Comparison of ENCODE assay signal across 18 cellular contexts in genomic region chr4:8860892-8861575, GRCh38. TPM values are rescaled to one million over a fixed set of nuclear protein-coding genes. Genes with fewer than 3 reads are reported as not detected.
DNase-seq lines count a peak whose midpoint lies in the region; ATAC-seq and TF ChIP-seq lines count a peak whose summit lies in the region.
"Had no signal": no experiment of that assay in that cellular context is flagged by ENCODE, and none has a peak within 500 bp of the region (broad histone marks: within the 10 kb centered on the region; RNA-seq: fewer than 3 reads in every experiment).

No MANE protein-coding gene starts in this region.

- WGBS in HUES64, result under 1% methylated on average over 73 of the region's 82 CpGs

- POLR2A ChIA-PET in activated CD8-positive, alpha-beta T cell treated with anti-CD3 and anti-CD28 coated beads, Interleukin-2, amount 10 ng/mL, durations not matched to agents 7 days and 5 days (lab: Charles Lee), result no interaction called here
- POLR2A ChIA-PET in activated CD8-positive, alpha-beta T cell treated with anti-CD3 and anti-CD28 coated beads for 36 hours (lab: Charles Lee), result no interaction called here
- POLR2A ChIA-PET in GM10248 (lab: Yijun Ruan, JAX), result no interaction called here

- peaks cover 100% of the 10 kb centered on the region for H3K27me3 ChIP-seq in HUES64 (ENCODE audit: insufficient read depth, low read length)
- H3K27me3 ChIP-seq in iPS-18a (ENCODE audit: control insufficient read depth, insufficient read depth, low read length), result peaks cover 100% of the 10 kb centered on the region
- H3K27me3 ChIP-seq: MG63 had no signal

- CTCF ChIA-PET in activated CD8-positive, alpha-beta T cell treated with anti-CD3 and anti-CD28 coated beads, Interleukin-2, amount 10 ng/mL, durations not matched to agents 7 days and 5 days (lab: Charles Lee), result no interaction called here
- CTCF ChIA-PET in activated CD8-positive, alpha-beta T cell treated with anti-CD3 and anti-CD28 coated beads for 36 hours (lab: Charles Lee), result no interaction called here
- CTCF ChIA-PET in GM10248 (lab: Yijun Ruan, JAX), result no interaction called here

- H3K4me3 ChIP-seq in HUES64 (ENCODE audit: low read length) (peak overlapping the region; percentile 43), iPS-18a (ENCODE audit: low read length) (peak overlapping the region; percentile 39)
- H3K4me3 ChIP-seq: colonic mucosa, MG63 had no signal

- H3K4me1 Mint-ChIP-seq in activated CD8-positive, alpha-beta T cell treated with anti-CD3 and anti-CD28 coated beads, Interleukin-2, amount 10 ng/mL, durations not matched to agents 7 days and 5 days (ENCODE audit: low read depth), result peaks cover 8% of the 10 kb centered on the region
- peaks cover 5% of the 10 kb centered on the region for H3K4me1 Mint-ChIP-seq in activated CD8-positive, alpha-beta T cell treated with anti-CD3 and anti-CD28 coated beads for 36 hours (ENCODE audit: low read depth)

- H3K9ac ChIP-seq in HUES64 (ENCODE audit: low read depth, low read length) (no peak overlapping the region), iPS-18a (ENCODE audit: low read length) (no peak overlapping the region)

- H3K36me3 Mint-ChIP-seq in activated CD8-positive, alpha-beta T cell treated with anti-CD3 and anti-CD28 coated beads, Interleukin-2, amount 10 ng/mL, durations not matched to agents 7 days and 5 days (ENCODE audit: low read depth), result peaks cover 10% of the 10 kb centered on the region
- H3K36me3 Mint-ChIP-seq in activated CD8-positive, alpha-beta T cell treated with anti-CD3 and anti-CD28 coated beads for 36 hours (ENCODE audit: low read depth), result no peaks in the 10 kb centered on the region

- no peaks in the 10 kb centered on the region for H3K36me3 ChIP-seq in HUES64 (ENCODE audit: insufficient read depth, low read length)
- no peaks in the 10 kb centered on the region for H3K36me3 ChIP-seq in iPS-18a (ENCODE audit: control insufficient read depth, low read depth, low read length)
- H3K36me3 ChIP-seq: colonic mucosa, MG63 had no signal

- no peaks in the 10 kb centered on the region for H3K4me1 ChIP-seq in HUES64 (ENCODE audit: insufficient read depth, low read length)
- peaks cover under 1% of the 10 kb centered on the region for H3K4me1 ChIP-seq in iPS-18a (ENCODE audit: control insufficient read depth, low read depth, low read length)
- H3K4me1 ChIP-seq: colonic mucosa had no signal

- peaks cover 69% of the 10 kb centered on the region for H3K27me3 Mint-ChIP-seq in activated CD8-positive, alpha-beta T cell treated with anti-CD3 and anti-CD28 coated beads, Interleukin-2, amount 10 ng/mL, durations not matched to agents 7 days and 5 days (ENCODE audit: low read depth)
- H3K27me3 Mint-ChIP-seq in activated CD8-positive, alpha-beta T cell treated with anti-CD3 and anti-CD28 coated beads for 36 hours, result peaks cover 69% of the 10 kb centered on the region

- DNase-seq in activated CD8-positive, alpha-beta T cell treated with anti-CD3 and anti-CD28 coated beads, Interleukin-2, amount 10 ng/mL, durations not matched to agents 7 days and 5 days, result no peak
- DNase-seq in activated CD8-positive, alpha-beta T cell treated with anti-CD3 and anti-CD28 coated beads for 36 hours, result no peak
- DNase-seq in retina (peak; percentile 86), GM10248 (ENCODE audit: extremely low spot score) (no peak), SK-N-DZ (ENCODE audit: low spot score) (no peak), NCI-H82 (lab: John Stamatoyannopoulos, UW) (no peak)
- DNase-seq: Calu3; colonic mucosa; HFFc6; MG63; NCI-H2081; stimulated activated CD4-positive, alpha-beta T cell treated with anti-CD3 and anti-CD28 coated beads, Interleukin-4, amount 100 ng/mL, for 4 hours; T1000 had no signal

- H3K27ac ChIP-seq in HUES64 (ENCODE audit: low read depth, low read length) (no peak overlapping the region), iPS-18a (ENCODE audit: low read length) (no peak overlapping the region)
- H3K27ac ChIP-seq: colonic mucosa had no signal

- H3K27ac Mint-ChIP-seq in activated CD8-positive, alpha-beta T cell treated with anti-CD3 and anti-CD28 coated beads, Interleukin-2, amount 10 ng/mL, durations not matched to agents 7 days and 5 days, result peak overlapping the region; percentile 70
- no peak overlapping the region for H3K27ac Mint-ChIP-seq in activated CD8-positive, alpha-beta T cell treated with anti-CD3 and anti-CD28 coated beads for 36 hours
- H3K27ac Mint-ChIP-seq: HFFc6; stimulated activated effector memory CD8-positive, alpha-beta T cell treated with anti-CD3 and anti-CD28 coated beads, Interleukin-12 subunit alpha, Interleukin-12 subunit beta, amount 100 ng/mL, for 72 hours had no signal

- H3K9me3 ChIP-seq in HUES64 (ENCODE audit: insufficient read depth, low read depth, low read length) (no peaks in the 10 kb centered on the region), iPS-18a (ENCODE audit: control insufficient read depth, low read depth, low read length) (no peaks in the 10 kb centered on the region)
- H3K9me3 ChIP-seq: colonic mucosa, MG63 had no signal

- peak overlapping the region; percentile 18 for H3K4me3 Mint-ChIP-seq in activated CD8-positive, alpha-beta T cell treated with anti-CD3 and anti-CD28 coated beads, Interleukin-2, amount 10 ng/mL, durations not matched to agents 7 days and 5 days
- H3K4me3 Mint-ChIP-seq in activated CD8-positive, alpha-beta T cell treated with anti-CD3 and anti-CD28 coated beads for 36 hours, result no peak overlapping the region
- H3K4me3 Mint-ChIP-seq: HFFc6; stimulated activated effector memory CD8-positive, alpha-beta T cell treated with anti-CD3 and anti-CD28 coated beads, Interleukin-12 subunit alpha, Interleukin-12 subunit beta, amount 100 ng/mL, for 72 hours had no signal

- ATAC-seq in activated CD8-positive, alpha-beta T cell treated with anti-CD3 and anti-CD28 coated beads, Interleukin-2, amount 10 ng/mL, durations not matched to agents 7 days and 5 days, result no peak
- no peak for ATAC-seq in activated CD8-positive, alpha-beta T cell treated with anti-CD3 and anti-CD28 coated beads for 36 hours
- ATAC-seq: stimulated activated effector memory CD8-positive, alpha-beta T cell treated with anti-CD3 and anti-CD28 coated beads, Interleukin-12 subunit alpha, Interleukin-12 subunit beta, amount 100 ng/mL, for 72 hours had no signal

- intact Hi-C loops in activated CD8-positive, alpha-beta T cell treated with anti-CD3 and anti-CD28 coated beads for 36 hours (cut with micrococcal nuclease), result no loop called here

- no peak for TF ChIP-seq CTCF in activated CD8-positive, alpha-beta T cell treated with anti-CD3 and anti-CD28 coated beads for 36 hours (IDR thresholded peaks at IDR 0.05)
- no peak for TF ChIP-seq CTCF in GM10248 (IDR thresholded peaks at IDR 0.05; ENCODE audit: control extremely low read depth, extremely low read depth, low read depth, missing control alignments)

- no peaks in the 10 kb centered on the region for H3K9me3 Mint-ChIP-seq in activated CD8-positive, alpha-beta T cell treated with anti-CD3 and anti-CD28 coated beads, Interleukin-2, amount 10 ng/mL, durations not matched to agents 7 days and 5 days (ENCODE audit: insufficient read depth)
- H3K9me3 Mint-ChIP-seq in activated CD8-positive, alpha-beta T cell treated with anti-CD3 and anti-CD28 coated beads for 36 hours, result no peaks in the 10 kb centered on the region
- H3K9me3 Mint-ChIP-seq: HFFc6; stimulated activated effector memory CD8-positive, alpha-beta T cell treated with anti-CD3 and anti-CD28 coated beads, Interleukin-12 subunit alpha, Interleukin-12 subunit beta, amount 100 ng/mL, for 72 hours had no signal

RNA-seq across cellular contexts. Expression of gene HMX1, which starts 10.6 kb away (rescaled TPM):
- not detected for total RNA-seq in activated CD8-positive, alpha-beta T cell treated with anti-CD3 and anti-CD28 coated beads, Interleukin-2, amount 10 ng/mL, durations not matched to agents 7 days and 5 days
- not detected for total RNA-seq in activated CD8-positive, alpha-beta T cell treated with anti-CD3 and anti-CD28 coated beads for 36 hours
- 0.25 TPM for polyA plus RNA-seq in HUES64 (2013, experiment 1 of 2)
- polyA plus RNA-seq in HUES64 (2013, experiment 2 of 2), result 0.13 TPM
- polyA plus RNA-seq in SK-N-DZ (2014; cell fraction: cytosol; rRNA removed), result 45.4 and 69.0 TPM in 2 replicates
- polyA plus RNA-seq in SK-N-DZ (2014; cell fraction: nucleus; rRNA removed), result 50.6 and 62.3 TPM in 2 replicates
- total RNA-seq: Calu3, colonic mucosa, HFFc6, liver had no signal
- polyA plus RNA-seq: esophagus, liver had no signal
